In the genomic region with DNA sequence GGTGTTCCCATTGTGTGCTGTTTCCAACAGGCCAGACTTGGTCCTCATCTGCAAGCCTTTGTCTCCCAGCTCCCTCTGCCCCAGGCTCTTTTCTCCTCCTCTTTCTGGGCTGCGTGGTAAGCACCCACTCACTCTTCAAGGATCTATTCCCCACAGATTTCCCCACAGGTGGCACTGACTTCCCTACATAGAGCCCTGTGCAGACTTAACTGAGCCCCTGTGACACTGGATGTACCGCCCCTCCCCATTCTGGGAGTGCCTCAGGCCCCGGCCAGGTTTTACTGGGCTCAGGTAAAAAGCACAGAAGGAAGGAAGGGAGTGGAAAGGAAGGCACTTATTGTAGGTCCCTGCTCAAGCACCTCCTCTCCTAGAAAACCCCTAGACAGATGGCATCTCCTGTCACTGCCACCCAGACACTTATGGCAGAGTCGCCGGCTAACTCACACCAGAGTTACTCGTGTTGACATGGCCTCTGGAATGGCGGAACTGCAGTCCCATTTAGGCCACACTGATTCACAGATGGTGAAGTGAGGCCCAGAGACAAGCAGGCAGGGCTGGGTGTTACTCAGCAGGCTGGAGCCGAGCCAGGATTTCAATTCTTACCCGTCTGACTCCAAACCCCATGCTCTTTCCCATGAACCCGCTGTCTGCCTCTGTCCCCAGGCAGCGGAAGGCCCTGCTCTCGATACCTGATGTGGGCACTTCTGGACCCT, we compare ENCODE assay signal across 10 cellular contexts. TPM values are rescaled to one million over a fixed set of nuclear protein-coding genes. Genes with fewer than 3 reads are reported as not detected.
DNase-seq lines count a peak whose midpoint lies in the region; ATAC-seq and TF ChIP-seq lines count a peak whose summit lies in the region.
"Had no signal": no experiment of that assay in that cellular context is flagged by ENCODE, and none has a peak within 500 bp of the region (broad histone marks: within the 10 kb centered on the region; RNA-seq: fewer than 3 reads in every experiment).

No MANE protein-coding gene starts in this region.

- peaks cover 8% of the 10 kb centered on the region for H3K36me3 Mint-ChIP-seq in dendritic cell treated with granulocyte-macrophage colony-stimulating factor and Interleukin-4, amounts not matched to agents 40 ng/mL and 50 ng/mL, for 4 days (ENCODE audit: low read depth)
- H3K36me3 Mint-ChIP-seq in neural crest cell (ENCODE audit: low read depth), result peaks cover 1% of the 10 kb centered on the region

- peaks cover 47% of the 10 kb centered on the region for H3K4me1 Mint-ChIP-seq in dendritic cell treated with granulocyte-macrophage colony-stimulating factor and Interleukin-4, amounts not matched to agents 40 ng/mL and 50 ng/mL, for 4 days (ENCODE audit: low read depth)
- H3K4me1 Mint-ChIP-seq in neural crest cell, result peaks cover 7% of the 10 kb centered on the region

- no peak overlapping the region for H3K4me3 Mint-ChIP-seq in dendritic cell treated with granulocyte-macrophage colony-stimulating factor and Interleukin-4, amounts not matched to agents 40 ng/mL and 50 ng/mL, for 4 days
- no peak overlapping the region for H3K4me3 Mint-ChIP-seq in neural crest cell
- H3K4me3 Mint-ChIP-seq: activated B cell treated with CpG ODN at 0.5 μM for 24 hours had no signal

- H3K27ac Mint-ChIP-seq in dendritic cell treated with granulocyte-macrophage colony-stimulating factor and Interleukin-4, amounts not matched to agents 40 ng/mL and 50 ng/mL, for 4 days, result peak overlapping the region; percentile 73
- peak overlapping the region; percentile 31 for H3K27ac Mint-ChIP-seq in neural crest cell (ENCODE audit: unreplicated experiment)

- peaks cover 11% of the 10 kb centered on the region for H3K9me3 Mint-ChIP-seq in dendritic cell treated with granulocyte-macrophage colony-stimulating factor and Interleukin-4, amounts not matched to agents 40 ng/mL and 50 ng/mL, for 4 days
- H3K9me3 Mint-ChIP-seq in neural crest cell, result peaks cover 9% of the 10 kb centered on the region

- intact Hi-C loops in dendritic cell treated with granulocyte-macrophage colony-stimulating factor and Interleukin-4, amounts not matched to agents 40 ng/mL and 50 ng/mL, for 4 days (cut with micrococcal nuclease), result no loop called here

- no peak for TF ChIP-seq CTCF in neural crest cell (conservative IDR thresholded peaks at IDR 0.05)

- no peak for ATAC-seq in GM21619 (IDR thresholded peaks at IDR 0.05; ENCODE audit: unreplicated experiment)

- peaks cover 46% of the 10 kb centered on the region for H3K27me3 Mint-ChIP-seq in dendritic cell treated with granulocyte-macrophage colony-stimulating factor and Interleukin-4, amounts not matched to agents 40 ng/mL and 50 ng/mL, for 4 days
- H3K27me3 Mint-ChIP-seq in neural crest cell (ENCODE audit: low read depth), result no peaks in the 10 kb centered on the region

- DNase-seq in HCEC 1CT, result peak; percentile 80
- peak; percentile 61 for DNase-seq in NCI-H226
- no peak for DNase-seq in neural crest cell (ENCODE audit: low read depth, low spot score)
- DNase-seq in T1000 (lab: John Stamatoyannopoulos, UW), result no peak
- no peak for DNase-seq in NCI-H2196 (lab: John Stamatoyannopoulos, UW; ENCODE audit: unreplicated experiment)
- DNase-seq: activated B cell treated with CpG ODN at 0.5 μM for 24 hours; effector CD4-positive, alpha-beta T cell; NCI-H2029 had no signal

RNA-seq across cellular contexts. Expression of a gene that starts 47.2 kb away (rescaled TPM):
- total RNA-seq in neural crest cell, result 0.61 and 0.77 TPM in 2 replicates

Comparison
In these comparisons a context has a peak if more than half of its experiments do, and no peak if none do; other contexts are left out.
1. DNase-seq: peak in HCEC 1CT (single experiment) and NCI-H226 (single experiment); none in neural crest cell (single experiment), T1000 (single experiment) and NCI-H2196 (single experiment).